In genomic region chr6:109440325-109441068, GRCh38 we compare ENCODE assay signal across 8 cellular contexts. TPM values are rescaled to one million over a fixed set of nuclear protein-coding genes. Genes with fewer than 3 reads are reported as not detected.
DNase-seq lines count a peak whose midpoint lies in the region; ATAC-seq and TF ChIP-seq lines count a peak whose summit lies in the region.

TSS of gene PPIL6 (minus strand) at chr6:109440628. CDS start at chr6:109440590, 38 bp downstream.
TSS of gene SMPD2 (plus strand) at chr6:109440724. CDS start at chr6:109441122, 398 bp downstream.

- peak; percentile 80 for ATAC-seq in thoracic aorta (ENCODE audit: insufficient number of reproducible peaks, low FRiP score, low read depth)

- H3K79me2 ChIP-seq in GM23248 (ENCODE audit: insufficient read depth) (no peaks in the 10 kb centered on the region), Karpas-422 (ENCODE audit: low read length) (peaks cover 4% of the 10 kb centered on the region; the same call in 1 of the 2 replicates), osteoblast (ENCODE audit: insufficient read depth, low read length) (no peaks in the 10 kb centered on the region)

- CTCF ChIA-PET in activated naive CD4-positive, alpha-beta T cell treated with anti-CD3 and anti-CD28 coated beads, Interleukin-2, amount 10 ng/mL, durations not matched to agents 7 days and 5 days (lab: Charles Lee) = interaction anchor here (1.0 to 4.1 kb wide), 6 partner anchors 10 to 254 kb away, joined by 3 to 35 read pairs (median 5); partner anchors contain the start of genes CD164 and MICAL1

- peaks cover 29% of the 10 kb centered on the region for H3K4me1 Mint-ChIP-seq in activated naive CD4-positive, alpha-beta T cell treated with anti-CD3 and anti-CD28 coated beads, Interleukin-2, amount 10 ng/mL, durations not matched to agents 7 days and 5 days

- H3K36me3 Mint-ChIP-seq in activated naive CD4-positive, alpha-beta T cell treated with anti-CD3 and anti-CD28 coated beads, Interleukin-2, amount 10 ng/mL, durations not matched to agents 7 days and 5 days = peaks cover 26% of the 10 kb centered on the region

- H3K4me3 ChIP-seq in GM23248 (peak within 1 kb of the TSS; percentile 96), Karpas-422 (ENCODE audit: low read length) (peak within 1 kb of the TSS; percentile 89), SJSA1 (peak within 1 kb of the TSS; percentile 80), osteoblast (ENCODE audit: insufficient read depth, low read length) (peak within 1 kb of the TSS; percentile 91), thoracic aorta (peak within 1 kb of the TSS; percentile 87)

- H3K27me3 ChIP-seq in GM23248 (replicated peaks; ENCODE audit: insufficient read depth) = no peaks in the 10 kb centered on the region
- H3K27me3 ChIP-seq in Karpas-422 (ENCODE audit: low read length) = no peaks in the 10 kb centered on the region
- H3K27me3 ChIP-seq in SJSA1 (replicated peaks) = no peaks in the 10 kb centered on the region
- H3K27me3 ChIP-seq in osteoblast (ENCODE audit: insufficient read depth, low read length) = no peaks in the 10 kb centered on the region
- H3K27me3 ChIP-seq in thoracic aorta (replicated peaks; ENCODE audit: insufficient read depth) = no peaks in the 10 kb centered on the region

- H3K9me2 ChIP-seq in GM23248 (ENCODE audit: insufficient read depth) = no peaks in the 10 kb centered on the region
- H3K9me2 ChIP-seq in Karpas-422 (replicated peaks; ENCODE audit: insufficient read depth, low read length) = no peaks in the 10 kb centered on the region

- peaks cover 10% of the 10 kb centered on the region; the same call in 1 of the 2 replicates for H3K4me1 ChIP-seq in GM23248 (ENCODE audit: insufficient read depth)
- peaks cover 21% of the 10 kb centered on the region for H3K4me1 ChIP-seq in Karpas-422 (ENCODE audit: low read length)
- H3K4me1 ChIP-seq in SJSA1 (replicated peaks) = peaks cover 15% of the 10 kb centered on the region
- peaks cover 8% of the 10 kb centered on the region for H3K4me1 ChIP-seq in osteoblast (ENCODE audit: insufficient read depth, low read length)
- H3K4me1 ChIP-seq in thoracic aorta (ENCODE audit: control insufficient read depth in 1 of 2, low read depth in 2 of 2) = peaks cover 11 to 23% of the 10 kb centered on the region in 2 donors

- H3K9ac ChIP-seq in GM23248 (peak within 1 kb of the TSS; percentile 92), Karpas-422 (ENCODE audit: low read length) (peak within 1 kb of the TSS; percentile 86)

- TF ChIP-seq CTCF in osteoblast (IDR thresholded peaks at IDR 0.05; ENCODE audit: extremely low read depth, low read depth, low read length) (no peak), thoracic aorta (IDR thresholded peaks at IDR 0.05) (peak; percentile 13)

- H3K4me3 Mint-ChIP-seq in activated naive CD4-positive, alpha-beta T cell treated with anti-CD3 and anti-CD28 coated beads, Interleukin-2, amount 10 ng/mL, durations not matched to agents 7 days and 5 days = peak within 1 kb of the TSS; percentile 94

- H3K36me3 ChIP-seq in GM23248 (ENCODE audit: low read depth) (peaks cover 2% of the 10 kb centered on the region; the same call in 1 of the 2 replicates), Karpas-422 (ENCODE audit: insufficient read depth, low read length) (no peaks in the 10 kb centered on the region), SJSA1 (peaks cover 39% of the 10 kb centered on the region), osteoblast (ENCODE audit: insufficient read depth, low read length) (peaks cover 9% of the 10 kb centered on the region), thoracic aorta (peaks cover 17% of the 10 kb centered on the region)

- peak within 1 kb of the TSS; percentile 87 for H3K4me2 ChIP-seq in GM23248 (ENCODE audit: unreplicated experiment)
- H3K4me2 ChIP-seq in Karpas-422 (ENCODE audit: low read depth, low read length, poor library complexity, severe bottlenecking) = peak within 1 kb of the TSS; percentile 88
- H3K4me2 ChIP-seq in osteoblast (ENCODE audit: insufficient read depth, low read length) = peak within 1 kb of the TSS; percentile 97

- H3K27ac Mint-ChIP-seq in activated naive CD4-positive, alpha-beta T cell treated with anti-CD3 and anti-CD28 coated beads, Interleukin-2, amount 10 ng/mL, durations not matched to agents 7 days and 5 days = peak within 1 kb of the TSS; percentile 87

- H2AFZ ChIP-seq in GM23248 (peak within 1 kb of the TSS; percentile 96), Karpas-422 (ENCODE audit: low read length) (peak within 1 kb of the TSS; percentile 88), osteoblast (ENCODE audit: low read length) (peak within 1 kb of the TSS; percentile 97)

- in situ Hi-C loops in G401 (cut with HindIII; ENCODE audit: low sequenced_read_pairs) (no loop called here), GM23248 (cut with MboI) (no loop called here)

- WGBS in GM23248 (ENCODE audit: low coverage in 1 of 2, low lambda C conversion rate in 2 of 2, missing lambda C conversion rate in 2 of 2), 2 experiments = 1 to 2% methylated on average over 69 to 94 of the region's 103 CpGs

- peak within 1 kb of the TSS; percentile 80 for H3K27ac ChIP-seq in GM23248
- H3K27ac ChIP-seq in Karpas-422 (ENCODE audit: low read length) = no peak within 1 kb of the TSS
- H3K27ac ChIP-seq in SJSA1 = peak within 1 kb of the TSS; percentile 69
- H3K27ac ChIP-seq in osteoblast (ENCODE audit: low read depth, low read length) = peak within 1 kb of the TSS; percentile 83
- peak within 1 kb of the TSS; percentile 72 to 76 for H3K27ac ChIP-seq in thoracic aorta

- peak; percentile 86 for DNase-seq in G401 (ENCODE audit: low spot score)
- DNase-seq in GM23248 = peak; percentile 95
- DNase-seq in Karpas-422 = peak; percentile 94
- peak; percentile 88 to 89 for DNase-seq in SJSA1 (ENCODE audit: low read depth in 1 of 2, low spot score in 2 of 2)
- DNase-seq in activated naive CD4-positive, alpha-beta T cell treated with anti-CD3 and anti-CD28 coated beads, Interleukin-2, amount 10 ng/mL, durations not matched to agents 7 days and 5 days = peak; percentile 83
- peak; percentile 86 for DNase-seq in globus pallidus (ENCODE audit: low spot score)
- DNase-seq in osteoblast (ENCODE audit: insufficient read length, low spot score, missing footprints) = peak; percentile 98
- no peak for DNase-seq in thoracic aorta (ENCODE audit: low spot score)

- no peaks in the 10 kb centered on the region for H3K9me3 Mint-ChIP-seq in activated naive CD4-positive, alpha-beta T cell treated with anti-CD3 and anti-CD28 coated beads, Interleukin-2, amount 10 ng/mL, durations not matched to agents 7 days and 5 days

- 0 out of 2 replicates have a peak, but pooled peaks cover 4% of the 10 kb centered on the region for H3F3A ChIP-seq in GM23248 (ENCODE audit: insufficient read depth)

- H4K20me1 ChIP-seq in GM23248 (ENCODE audit: insufficient read depth) = no peaks in the 10 kb centered on the region
- no peaks in the 10 kb centered on the region for H4K20me1 ChIP-seq in Karpas-422 (ENCODE audit: insufficient read depth, low read depth, low read length)
- H4K20me1 ChIP-seq in osteoblast (ENCODE audit: insufficient read depth, low read length) = peaks cover 5% of the 10 kb centered on the region

- H3K27me3 Mint-ChIP-seq in activated naive CD4-positive, alpha-beta T cell treated with anti-CD3 and anti-CD28 coated beads, Interleukin-2, amount 10 ng/mL, durations not matched to agents 7 days and 5 days = peaks cover 10% of the 10 kb centered on the region

- no peaks in the 10 kb centered on the region for H3K9me3 ChIP-seq in GM23248 (ENCODE audit: low read depth)
- H3K9me3 ChIP-seq in Karpas-422 (ENCODE audit: low read length) = no peaks in the 10 kb centered on the region
- H3K9me3 ChIP-seq in SJSA1 (replicated peaks) = no peaks in the 10 kb centered on the region
- no peaks in the 10 kb centered on the region for H3K9me3 ChIP-seq in osteoblast (ENCODE audit: low read depth, low read length)
- no peaks in the 10 kb centered on the region for H3K9me3 ChIP-seq in thoracic aorta

RNA-seq across cellular contexts. Expression of gene PPIL6, which starts in this region (rescaled TPM):
- 2.8 and 4.2 TPM in 2 replicates for total RNA-seq in G401 (2014; rRNA removed; shearing (Covaris generic))
- total RNA-seq in GM23248 (2014; rRNA removed; shearing (Covaris generic)) = 3.5 and 3.7 TPM in 2 replicates
- polyA plus RNA-seq in GM23248 (2016; fragmentation: Nextera tagmentation; extraction: Ambion mirVana) = 2.8 and 3.5 TPM in 2 replicates
- 0.54 TPM in 1 of 2 replicates, not detected in the other for total RNA-seq in Karpas-422 (2014; rRNA removed; shearing (Covaris generic); ENCODE audit: low replicate concordance)
- 0.29 TPM in 1 of 2 replicates, not detected in the other for total RNA-seq in SJSA1 (2014; rRNA removed; shearing (Covaris generic))
- total RNA-seq in osteoblast (5.3 and 5.8 TPM in 2 replicates), thoracic aorta (1 to 10 TPM; 2.2 to 5.8 TPM)

RNA-seq across cellular contexts. Expression of gene SMPD2, which starts in this region (rescaled TPM):
- total RNA-seq in G401 (2014; rRNA removed; shearing (Covaris generic)) = 16.1 and 21.8 TPM in 2 replicates
- 6.4 and 14.2 TPM in 2 replicates for total RNA-seq in GM23248 (2014; rRNA removed; shearing (Covaris generic))
- 4.5 and 6.8 TPM in 2 replicates for polyA plus RNA-seq in GM23248 (2016; fragmentation: Nextera tagmentation; extraction: Ambion mirVana)
- total RNA-seq in Karpas-422 (2014; rRNA removed; shearing (Covaris generic); ENCODE audit: low replicate concordance) = 14.1 and 19.4 TPM in 2 replicates
- 6.0 and 9.9 TPM in 2 replicates for total RNA-seq in SJSA1 (2014; rRNA removed; shearing (Covaris generic))
- total RNA-seq in osteoblast (14.8 and 15.0 TPM in 2 replicates), thoracic aorta (10 to 100 TPM; 21.4 to 33.7 TPM)
